In the genomic region with DNA sequence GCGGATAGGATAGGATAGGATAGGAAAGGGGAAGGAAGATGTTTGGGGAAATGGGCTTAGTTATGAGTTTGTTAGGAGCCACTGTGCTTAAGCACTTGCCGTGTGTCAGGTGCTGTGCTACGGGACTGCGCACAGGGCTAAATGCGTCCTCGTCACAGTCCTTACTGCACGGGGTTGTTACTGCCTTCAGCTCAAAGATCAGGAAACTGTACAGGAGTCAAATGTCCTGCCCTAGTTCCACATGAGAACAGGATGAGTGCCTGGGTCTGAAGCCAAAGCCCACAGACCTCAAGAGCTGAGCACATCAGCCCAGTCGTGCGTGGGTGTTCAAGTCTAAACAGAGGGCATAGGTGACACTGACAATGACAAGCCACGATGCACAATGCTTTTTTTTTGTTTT, we compare ENCODE assay signal across 2 cellular contexts.
A peak's percentile ranks its signal among the peaks of the same experiment; 100 is the strongest.
TF ChIP-seq lines count a peak whose summit lies in the region.

No MANE protein-coding gene starts in this region.

TF ChIP-seq in liver, 16 proteins besides CTCF, POLR2A, EP300 and RAD21:
- TF ChIP-seq, protein P1, sequence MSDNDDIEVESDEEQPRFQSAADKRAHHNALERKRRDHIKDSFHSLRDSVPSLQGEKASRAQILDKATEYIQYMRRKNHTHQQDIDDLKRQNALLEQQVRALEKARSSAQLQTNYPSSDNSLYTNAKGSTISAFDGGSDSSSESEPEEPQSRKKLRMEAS (IDR thresholded peaks at IDR 0.05) = no peak
- TF ChIP-seq HNF4A (conservative IDR thresholded peaks at IDR 0.05) (peak; percentile 65 to 85), EGR1 (IDR thresholded peaks at IDR 0.05; ENCODE audit: low read depth in 2 of 2) (peak; percentile 79 to 87), SP1 (IDR thresholded peaks at IDR 0.05) (peak; percentile 76), YY1 (IDR thresholded peaks at IDR 0.05) (no peak), TAF1 (conservative IDR thresholded peaks at IDR 0.05) (no peak), FOXA2 (IDR thresholded peaks at IDR 0.05) (peak; percentile 40), JUND (IDR thresholded peaks at IDR 0.05) (peak in 1 of 2 donors; percentile 36), FOXA1 (IDR thresholded peaks at IDR 0.05) (no peak), RXRA (IDR thresholded peaks at IDR 0.05) (peak; percentile 75 to 90), HNF4G (IDR thresholded peaks at IDR 0.05) (peak; percentile 30)
- TF ChIP-seq, protein P2, sequence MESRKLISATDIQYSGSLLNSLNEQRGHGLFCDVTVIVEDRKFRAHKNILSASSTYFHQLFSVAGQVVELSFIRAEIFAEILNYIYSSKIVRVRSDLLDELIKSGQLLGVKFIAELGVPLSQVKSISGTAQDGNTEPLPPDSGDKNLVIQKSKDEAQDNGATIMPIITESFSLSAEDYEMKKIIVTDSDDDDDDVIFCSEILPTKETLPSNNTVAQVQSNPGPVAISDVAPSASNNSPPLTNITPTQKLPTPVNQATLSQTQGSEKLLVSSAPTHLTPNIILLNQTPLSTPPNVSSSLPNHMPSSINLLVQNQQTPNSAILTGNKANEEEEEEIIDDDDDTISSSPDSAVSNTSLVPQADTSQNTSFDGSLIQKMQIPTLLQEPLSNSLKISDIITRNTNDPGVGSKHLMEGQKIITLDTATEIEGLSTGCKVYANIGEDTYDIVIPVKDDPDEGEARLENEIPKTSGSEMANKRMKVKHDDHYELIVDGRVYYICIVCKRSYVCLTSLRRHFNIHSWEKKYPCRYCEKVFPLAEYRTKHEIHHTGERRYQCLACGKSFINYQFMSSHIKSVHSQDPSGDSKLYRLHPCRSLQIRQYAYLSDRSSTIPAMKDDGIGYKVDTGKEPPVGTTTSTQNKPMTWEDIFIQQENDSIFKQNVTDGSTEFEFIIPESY (IDR thresholded peaks at IDR 0.05) = no peak
- TF ChIP-seq, protein P3, sequence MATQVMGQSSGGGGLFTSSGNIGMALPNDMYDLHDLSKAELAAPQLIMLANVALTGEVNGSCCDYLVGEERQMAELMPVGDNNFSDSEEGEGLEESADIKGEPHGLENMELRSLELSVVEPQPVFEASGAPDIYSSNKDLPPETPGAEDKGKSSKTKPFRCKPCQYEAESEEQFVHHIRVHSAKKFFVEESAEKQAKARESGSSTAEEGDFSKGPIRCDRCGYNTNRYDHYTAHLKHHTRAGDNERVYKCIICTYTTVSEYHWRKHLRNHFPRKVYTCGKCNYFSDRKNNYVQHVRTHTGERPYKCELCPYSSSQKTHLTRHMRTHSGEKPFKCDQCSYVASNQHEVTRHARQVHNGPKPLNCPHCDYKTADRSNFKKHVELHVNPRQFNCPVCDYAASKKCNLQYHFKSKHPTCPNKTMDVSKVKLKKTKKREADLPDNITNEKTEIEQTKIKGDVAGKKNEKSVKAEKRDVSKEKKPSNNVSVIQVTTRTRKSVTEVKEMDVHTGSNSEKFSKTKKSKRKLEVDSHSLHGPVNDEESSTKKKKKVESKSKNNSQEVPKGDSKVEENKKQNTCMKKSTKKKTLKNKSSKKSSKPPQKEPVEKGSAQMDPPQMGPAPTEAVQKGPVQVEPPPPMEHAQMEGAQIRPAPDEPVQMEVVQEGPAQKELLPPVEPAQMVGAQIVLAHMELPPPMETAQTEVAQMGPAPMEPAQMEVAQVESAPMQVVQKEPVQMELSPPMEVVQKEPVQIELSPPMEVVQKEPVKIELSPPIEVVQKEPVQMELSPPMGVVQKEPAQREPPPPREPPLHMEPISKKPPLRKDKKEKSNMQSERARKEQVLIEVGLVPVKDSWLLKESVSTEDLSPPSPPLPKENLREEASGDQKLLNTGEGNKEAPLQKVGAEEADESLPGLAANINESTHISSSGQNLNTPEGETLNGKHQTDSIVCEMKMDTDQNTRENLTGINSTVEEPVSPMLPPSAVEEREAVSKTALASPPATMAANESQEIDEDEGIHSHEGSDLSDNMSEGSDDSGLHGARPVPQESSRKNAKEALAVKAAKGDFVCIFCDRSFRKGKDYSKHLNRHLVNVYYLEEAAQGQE (IDR thresholded peaks at IDR 0.05) = peak; percentile 22

TF ChIP-seq in HepG2, 621 proteins besides CTCF, POLR2A, EP300 and RAD21:
- TF ChIP-seq, protein P4, sequence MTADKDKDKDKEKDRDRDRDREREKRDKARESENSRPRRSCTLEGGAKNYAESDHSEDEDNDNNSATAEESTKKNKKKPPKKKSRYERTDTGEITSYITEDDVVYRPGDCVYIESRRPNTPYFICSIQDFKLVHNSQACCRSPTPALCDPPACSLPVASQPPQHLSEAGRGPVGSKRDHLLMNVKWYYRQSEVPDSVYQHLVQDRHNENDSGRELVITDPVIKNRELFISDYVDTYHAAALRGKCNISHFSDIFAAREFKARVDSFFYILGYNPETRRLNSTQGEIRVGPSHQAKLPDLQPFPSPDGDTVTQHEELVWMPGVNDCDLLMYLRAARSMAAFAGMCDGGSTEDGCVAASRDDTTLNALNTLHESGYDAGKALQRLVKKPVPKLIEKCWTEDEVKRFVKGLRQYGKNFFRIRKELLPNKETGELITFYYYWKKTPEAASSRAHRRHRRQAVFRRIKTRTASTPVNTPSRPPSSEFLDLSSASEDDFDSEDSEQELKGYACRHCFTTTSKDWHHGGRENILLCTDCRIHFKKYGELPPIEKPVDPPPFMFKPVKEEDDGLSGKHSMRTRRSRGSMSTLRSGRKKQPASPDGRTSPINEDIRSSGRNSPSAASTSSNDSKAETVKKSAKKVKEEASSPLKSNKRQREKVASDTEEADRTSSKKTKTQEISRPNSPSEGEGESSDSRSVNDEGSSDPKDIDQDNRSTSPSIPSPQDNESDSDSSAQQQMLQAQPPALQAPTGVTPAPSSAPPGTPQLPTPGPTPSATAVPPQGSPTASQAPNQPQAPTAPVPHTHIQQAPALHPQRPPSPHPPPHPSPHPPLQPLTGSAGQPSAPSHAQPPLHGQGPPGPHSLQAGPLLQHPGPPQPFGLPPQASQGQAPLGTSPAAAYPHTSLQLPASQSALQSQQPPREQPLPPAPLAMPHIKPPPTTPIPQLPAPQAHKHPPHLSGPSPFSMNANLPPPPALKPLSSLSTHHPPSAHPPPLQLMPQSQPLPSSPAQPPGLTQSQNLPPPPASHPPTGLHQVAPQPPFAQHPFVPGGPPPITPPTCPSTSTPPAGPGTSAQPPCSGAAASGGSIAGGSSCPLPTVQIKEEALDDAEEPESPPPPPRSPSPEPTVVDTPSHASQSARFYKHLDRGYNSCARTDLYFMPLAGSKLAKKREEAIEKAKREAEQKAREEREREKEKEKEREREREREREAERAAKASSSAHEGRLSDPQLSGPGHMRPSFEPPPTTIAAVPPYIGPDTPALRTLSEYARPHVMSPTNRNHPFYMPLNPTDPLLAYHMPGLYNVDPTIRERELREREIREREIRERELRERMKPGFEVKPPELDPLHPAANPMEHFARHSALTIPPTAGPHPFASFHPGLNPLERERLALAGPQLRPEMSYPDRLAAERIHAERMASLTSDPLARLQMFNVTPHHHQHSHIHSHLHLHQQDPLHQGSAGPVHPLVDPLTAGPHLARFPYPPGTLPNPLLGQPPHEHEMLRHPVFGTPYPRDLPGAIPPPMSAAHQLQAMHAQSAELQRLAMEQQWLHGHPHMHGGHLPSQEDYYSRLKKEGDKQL (CRISPR knock-in tag; IDR thresholded peaks at IDR 0.05; ENCODE audit: low read depth) = no peak
- TF ChIP-seq SPEN (CRISPR knock-in tag; IDR thresholded peaks at IDR 0.05; ENCODE audit: low read depth) (no peak), ZBTB20 (CRISPR knock-in tag; IDR thresholded peaks at IDR 0.05; ENCODE audit: borderline replicate concordance, low read depth) (no peak), ZNF772 (CRISPR knock-in tag; IDR thresholded peaks at IDR 0.05) (no peak), ZSCAN25 (CRISPR knock-in tag; IDR thresholded peaks at IDR 0.05) (no peak), PHB2 (IDR thresholded peaks at IDR 0.05; ENCODE audit: partially characterized antibody) (no peak), ASH2L (IDR thresholded peaks at IDR 0.05; ENCODE audit: insufficient read length, low read depth, low read length) (no peak), PTBP1 (IDR thresholded peaks at IDR 0.05; ENCODE audit: low read depth, low read length, poor library complexity, severe bottlenecking) (no peak), HMGA1 (CRISPR knock-in tag; conservative IDR thresholded peaks at IDR 0.05) (no peak), ZNF17 (CRISPR knock-in tag; IDR thresholded peaks at IDR 0.05) (no peak), RBM39 (IDR thresholded peaks at IDR 0.05; ENCODE audit: low read depth, low read length, poor library complexity, severe bottlenecking) (no peak), ZNF7 (CRISPR knock-in tag; IDR thresholded peaks at IDR 0.05) (no peak), RFX1 (IDR thresholded peaks at IDR 0.05) (no peak), RBM22 (optimal IDR thresholded peaks at IDR 0.05; ENCODE audit: low read length) (no peak)
- TF ChIP-seq, protein P5, sequence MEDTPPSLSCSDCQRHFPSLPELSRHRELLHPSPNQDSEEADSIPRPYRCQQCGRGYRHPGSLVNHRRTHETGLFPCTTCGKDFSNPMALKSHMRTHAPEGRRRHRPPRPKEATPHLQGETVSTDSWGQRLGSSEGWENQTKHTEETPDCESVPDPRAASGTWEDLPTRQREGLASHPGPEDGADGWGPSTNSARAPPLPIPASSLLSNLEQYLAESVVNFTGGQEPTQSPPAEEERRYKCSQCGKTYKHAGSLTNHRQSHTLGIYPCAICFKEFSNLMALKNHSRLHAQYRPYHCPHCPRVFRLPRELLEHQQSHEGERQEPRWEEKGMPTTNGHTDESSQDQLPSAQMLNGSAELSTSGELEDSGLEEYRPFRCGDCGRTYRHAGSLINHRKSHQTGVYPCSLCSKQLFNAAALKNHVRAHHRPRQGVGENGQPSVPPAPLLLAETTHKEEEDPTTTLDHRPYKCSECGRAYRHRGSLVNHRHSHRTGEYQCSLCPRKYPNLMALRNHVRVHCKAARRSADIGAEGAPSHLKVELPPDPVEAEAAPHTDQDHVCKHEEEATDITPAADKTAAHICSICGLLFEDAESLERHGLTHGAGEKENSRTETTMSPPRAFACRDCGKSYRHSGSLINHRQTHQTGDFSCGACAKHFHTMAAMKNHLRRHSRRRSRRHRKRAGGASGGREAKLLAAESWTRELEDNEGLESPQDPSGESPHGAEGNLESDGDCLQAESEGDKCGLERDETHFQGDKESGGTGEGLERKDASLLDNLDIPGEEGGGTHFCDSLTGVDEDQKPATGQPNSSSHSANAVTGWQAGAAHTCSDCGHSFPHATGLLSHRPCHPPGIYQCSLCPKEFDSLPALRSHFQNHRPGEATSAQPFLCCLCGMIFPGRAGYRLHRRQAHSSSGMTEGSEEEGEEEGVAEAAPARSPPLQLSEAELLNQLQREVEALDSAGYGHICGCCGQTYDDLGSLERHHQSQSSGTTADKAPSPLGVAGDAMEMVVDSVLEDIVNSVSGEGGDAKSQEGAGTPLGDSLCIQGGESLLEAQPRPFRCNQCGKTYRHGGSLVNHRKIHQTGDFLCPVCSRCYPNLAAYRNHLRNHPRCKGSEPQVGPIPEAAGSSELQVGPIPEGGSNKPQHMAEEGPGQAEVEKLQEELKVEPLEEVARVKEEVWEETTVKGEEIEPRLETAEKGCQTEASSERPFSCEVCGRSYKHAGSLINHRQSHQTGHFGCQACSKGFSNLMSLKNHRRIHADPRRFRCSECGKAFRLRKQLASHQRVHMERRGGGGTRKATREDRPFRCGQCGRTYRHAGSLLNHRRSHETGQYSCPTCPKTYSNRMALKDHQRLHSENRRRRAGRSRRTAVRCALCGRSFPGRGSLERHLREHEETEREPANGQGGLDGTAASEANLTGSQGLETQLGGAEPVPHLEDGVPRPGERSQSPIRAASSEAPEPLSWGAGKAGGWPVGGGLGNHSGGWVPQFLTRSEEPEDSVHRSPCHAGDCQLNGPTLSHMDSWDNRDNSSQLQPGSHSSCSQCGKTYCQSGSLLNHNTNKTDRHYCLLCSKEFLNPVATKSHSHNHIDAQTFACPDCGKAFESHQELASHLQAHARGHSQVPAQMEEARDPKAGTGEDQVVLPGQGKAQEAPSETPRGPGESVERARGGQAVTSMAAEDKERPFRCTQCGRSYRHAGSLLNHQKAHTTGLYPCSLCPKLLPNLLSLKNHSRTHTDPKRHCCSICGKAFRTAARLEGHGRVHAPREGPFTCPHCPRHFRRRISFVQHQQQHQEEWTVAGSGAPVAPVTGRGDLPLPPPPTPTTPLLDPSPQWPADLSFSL (CRISPR knock-in tag; IDR thresholded peaks at IDR 0.05) = no peak
- TF ChIP-seq, protein P6, sequence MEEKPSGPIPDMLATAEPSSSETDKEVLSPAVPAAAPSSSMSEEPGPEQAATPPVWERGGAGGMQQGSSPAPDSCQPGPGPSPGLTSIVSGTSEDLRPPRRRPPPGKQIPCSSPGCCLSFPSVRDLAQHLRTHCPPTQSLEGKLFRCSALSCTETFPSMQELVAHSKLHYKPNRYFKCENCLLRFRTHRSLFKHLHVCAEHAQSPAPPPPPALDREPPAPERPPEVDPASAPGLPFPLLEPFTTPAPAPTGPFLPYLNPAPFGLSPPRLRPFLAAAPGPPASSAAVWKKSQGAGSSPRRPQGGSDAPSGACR (CRISPR knock-in tag; IDR thresholded peaks at IDR 0.05) = no peak
- TF ChIP-seq, protein P7, sequence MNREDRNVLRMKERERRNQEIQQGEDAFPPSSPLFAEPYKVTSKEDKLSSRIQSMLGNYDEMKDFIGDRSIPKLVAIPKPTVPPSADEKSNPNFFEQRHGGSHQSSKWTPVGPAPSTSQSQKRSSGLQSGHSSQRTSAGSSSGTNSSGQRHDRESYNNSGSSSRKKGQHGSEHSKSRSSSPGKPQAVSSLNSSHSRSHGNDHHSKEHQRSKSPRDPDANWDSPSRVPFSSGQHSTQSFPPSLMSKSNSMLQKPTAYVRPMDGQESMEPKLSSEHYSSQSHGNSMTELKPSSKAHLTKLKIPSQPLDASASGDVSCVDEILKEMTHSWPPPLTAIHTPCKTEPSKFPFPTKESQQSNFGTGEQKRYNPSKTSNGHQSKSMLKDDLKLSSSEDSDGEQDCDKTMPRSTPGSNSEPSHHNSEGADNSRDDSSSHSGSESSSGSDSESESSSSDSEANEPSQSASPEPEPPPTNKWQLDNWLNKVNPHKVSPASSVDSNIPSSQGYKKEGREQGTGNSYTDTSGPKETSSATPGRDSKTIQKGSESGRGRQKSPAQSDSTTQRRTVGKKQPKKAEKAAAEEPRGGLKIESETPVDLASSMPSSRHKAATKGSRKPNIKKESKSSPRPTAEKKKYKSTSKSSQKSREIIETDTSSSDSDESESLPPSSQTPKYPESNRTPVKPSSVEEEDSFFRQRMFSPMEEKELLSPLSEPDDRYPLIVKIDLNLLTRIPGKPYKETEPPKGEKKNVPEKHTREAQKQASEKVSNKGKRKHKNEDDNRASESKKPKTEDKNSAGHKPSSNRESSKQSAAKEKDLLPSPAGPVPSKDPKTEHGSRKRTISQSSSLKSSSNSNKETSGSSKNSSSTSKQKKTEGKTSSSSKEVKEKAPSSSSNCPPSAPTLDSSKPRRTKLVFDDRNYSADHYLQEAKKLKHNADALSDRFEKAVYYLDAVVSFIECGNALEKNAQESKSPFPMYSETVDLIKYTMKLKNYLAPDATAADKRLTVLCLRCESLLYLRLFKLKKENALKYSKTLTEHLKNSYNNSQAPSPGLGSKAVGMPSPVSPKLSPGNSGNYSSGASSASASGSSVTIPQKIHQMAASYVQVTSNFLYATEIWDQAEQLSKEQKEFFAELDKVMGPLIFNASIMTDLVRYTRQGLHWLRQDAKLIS (CRISPR knock-in tag; IDR thresholded peaks at IDR 0.05) = no peak
- TF ChIP-seq, protein P8, sequence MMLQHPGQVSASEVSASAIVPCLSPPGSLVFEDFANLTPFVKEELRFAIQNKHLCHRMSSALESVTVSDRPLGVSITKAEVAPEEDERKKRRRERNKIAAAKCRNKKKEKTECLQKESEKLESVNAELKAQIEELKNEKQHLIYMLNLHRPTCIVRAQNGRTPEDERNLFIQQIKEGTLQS (CRISPR knock-in tag; IDR thresholded peaks at IDR 0.05) = no peak
- TF ChIP-seq, protein P9, sequence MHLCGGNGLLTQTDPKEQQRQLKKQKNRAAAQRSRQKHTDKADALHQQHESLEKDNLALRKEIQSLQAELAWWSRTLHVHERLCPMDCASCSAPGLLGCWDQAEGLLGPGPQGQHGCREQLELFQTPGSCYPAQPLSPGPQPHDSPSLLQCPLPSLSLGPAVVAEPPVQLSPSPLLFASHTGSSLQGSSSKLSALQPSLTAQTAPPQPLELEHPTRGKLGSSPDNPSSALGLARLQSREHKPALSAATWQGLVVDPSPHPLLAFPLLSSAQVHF (CRISPR knock-in tag; IDR thresholded peaks at IDR 0.05) = no peak
